Comparison of ENCODE assay signal across 8 cellular contexts in the genomic region with DNA sequence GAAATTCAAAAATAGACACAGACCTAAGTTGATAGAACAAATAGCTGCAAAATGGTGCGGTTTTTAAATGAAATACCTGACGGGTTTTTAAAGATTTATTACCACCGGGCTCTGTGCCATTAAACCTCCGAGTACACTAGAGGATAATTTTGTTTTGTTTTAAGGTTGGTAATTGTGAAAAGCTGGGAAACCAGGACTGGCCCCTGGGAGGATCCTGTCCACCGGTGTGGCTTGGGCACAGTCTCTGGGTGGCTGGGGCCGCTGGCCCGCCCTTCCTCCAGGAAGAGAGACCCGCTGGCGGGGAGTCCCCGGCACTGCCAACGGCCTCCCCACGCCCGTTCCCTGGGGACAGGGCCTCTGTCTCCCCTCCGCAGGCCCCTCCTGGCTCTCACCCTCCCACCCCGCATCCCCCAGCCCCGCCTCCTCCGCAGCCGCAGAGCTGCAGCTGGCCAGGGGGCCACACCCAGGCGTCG. TPM values are rescaled to one million over a fixed set of nuclear protein-coding genes. Genes with fewer than 3 reads are reported as not detected.
DNase-seq lines count a peak whose midpoint lies in the region; ATAC-seq and TF ChIP-seq lines count a peak whose summit lies in the region.

No MANE protein-coding gene starts in this region.

- H4K91ac ChIP-seq in neuronal stem cell (ENCODE audit: low read depth, low read length, poor library complexity) = no peak overlapping the region

- no peaks in the 10 kb centered on the region for H3K9me3 Mint-ChIP-seq in activated CD4-positive, alpha-beta T cell treated with anti-CD3 and anti-CD28 coated beads for 36 hours (ENCODE audit: low read depth)

- POLR2A ChIA-PET in activated CD4-positive, alpha-beta T cell treated with anti-CD3 and anti-CD28 coated beads for 36 hours (lab: Charles Lee) = no interaction called here

- no peak overlapping the region for H2BK5ac ChIP-seq in neuronal stem cell (ENCODE audit: low read length)

- no peak overlapping the region for H3K27ac Mint-ChIP-seq in activated CD4-positive, alpha-beta T cell treated with anti-CD3 and anti-CD28 coated beads for 36 hours

- peak overlapping the region; percentile 68 for H3K4me2 ChIP-seq in neuronal stem cell (ENCODE audit: insufficient read depth, low read length, poor library complexity, severe bottlenecking)

- peak; percentile 18 for ATAC-seq in activated CD4-positive, alpha-beta T cell treated with anti-CD3 and anti-CD28 coated beads for 36 hours
- ATAC-seq in HG02763 (IDR thresholded peaks at IDR 0.05; ENCODE audit: unreplicated experiment) = peak; percentile 41

- H2BK15ac ChIP-seq in neuronal stem cell (ENCODE audit: low read length) = peak overlapping the region; percentile 58

- H3K4me1 ChIP-seq in neuronal stem cell (ENCODE audit: control insufficient read depth in 2 of 2, insufficient read depth in 1 of 2, low read depth in 1 of 2, low read length in 2 of 2) = peaks cover 8 to 16% of the 10 kb centered on the region in 2 donors

- DNase-seq in activated CD4-positive, alpha-beta T cell treated with anti-CD3 and anti-CD28 coated beads for 36 hours = no peak
- DNase-seq in activated CD4-positive, alpha-beta T cell treated with anti-CD3 and anti-CD28 coated beads for 4 hours = no peak
- DNase-seq in OCI-M1 (lab: John Stamatoyannopoulos, UW) (peak; percentile 48), epithelial cell of esophagus (ENCODE audit: low read depth) (no peak), neuronal stem cell (ENCODE audit: low spot score) (no peak), ACHN (no peak), SIG-M5 treated with dmso at 0.1 percent for 504 hours (lab: John Stamatoyannopoulos, UW; ENCODE audit: unreplicated experiment) (no peak)

- no peak overlapping the region for H2BK12ac ChIP-seq in neuronal stem cell (ENCODE audit: low read length)

- no peak overlapping the region for H3K23ac ChIP-seq in neuronal stem cell (ENCODE audit: low read depth, low read length, poor library complexity)

- in situ Hi-C loops in ACHN (cut with HindIII; ENCODE audit: low pct_ligation_motif_present, low pct_unique_long_range_greater_than_20kb, low sequenced_read_pairs) = no loop called here

- H3K27me3 ChIP-seq in neuronal stem cell (ENCODE audit: control insufficient read depth in 3 of 3, insufficient read depth in 3 of 3, low read depth in 1 of 3, low read length in 3 of 3) = peaks cover 22 to 59% (median 50%) of the 10 kb centered on the region in 3 experiments

- H3K9me3 ChIP-seq in neuronal stem cell (replicated peaks in 1 of 2; ENCODE audit: control insufficient read depth in 2 of 2, insufficient read depth in 1 of 2, low read depth in 1 of 2, low read length in 2 of 2) = peaks cover 3 to 8% of the 10 kb centered on the region in 2 donors

- H2AFZ ChIP-seq in neuronal stem cell (ENCODE audit: low read length) = peak overlapping the region; percentile 55

- peak overlapping the region; percentile 61 for H3K4me3 Mint-ChIP-seq in activated CD4-positive, alpha-beta T cell treated with anti-CD3 and anti-CD28 coated beads for 36 hours

- H3K4ac ChIP-seq in neuronal stem cell (ENCODE audit: low read length) = no peak overlapping the region

- no peak overlapping the region for H4K8ac ChIP-seq in neuronal stem cell (ENCODE audit: low read depth, low read length)

- no peak for TF ChIP-seq CTCF in epithelial cell of esophagus (IDR thresholded peaks at IDR 0.05; ENCODE audit: insufficient read depth, low read depth, low read length, missing control alignments)

- H3K4me1 Mint-ChIP-seq in activated CD4-positive, alpha-beta T cell treated with anti-CD3 and anti-CD28 coated beads for 36 hours = peaks cover 6% of the 10 kb centered on the region

- H3K4me3 ChIP-seq in epithelial cell of esophagus (ENCODE audit: low read length) = peak overlapping the region; percentile 47
- peak overlapping the region in 1 of 2 donors; percentile 80 for H3K4me3 ChIP-seq in neuronal stem cell (ENCODE audit: low read length in 2 of 2)

- intact Hi-C loops in activated CD4-positive, alpha-beta T cell treated with anti-CD3 and anti-CD28 coated beads for 36 hours (cut with DNase I, micrococcal nuclease) = loop anchor here in 1 of 2 experiments (2.0 kb wide), 1 partner anchor 20 kb away; no protein-coding TSS in a partner anchor

- no peaks in the 10 kb centered on the region for H3K36me3 ChIP-seq in neuronal stem cell (replicated peaks in 1 of 2; ENCODE audit: control insufficient read depth in 2 of 2, insufficient read depth in 2 of 2, low read length in 2 of 2)

- WGBS in neuronal stem cell (ENCODE audit: extremely low coverage in 2 of 2, insufficient read length in 2 of 2, insufficient replicate concordance in 1 of 2), 2 donors = no CpG with 5 or more reads among the region's 20 CpGs

- H3K79me1 ChIP-seq in neuronal stem cell (ENCODE audit: low read depth, low read length) = no peaks in the 10 kb centered on the region

- H3K9ac ChIP-seq in neuronal stem cell (ENCODE audit: low read depth, low read length, poor library complexity) = peak overlapping the region; percentile 60

- CTCF ChIA-PET in activated CD4-positive, alpha-beta T cell treated with anti-CD3 and anti-CD28 coated beads for 36 hours (lab: Charles Lee) = interaction anchor here (0.6 to 9.8 kb wide), 3 partner anchors 12 to 95 kb away, joined by 4 to 108 read pairs (median 28); no protein-coding TSS in a partner anchor

- no peak overlapping the region for H2AK5ac ChIP-seq in neuronal stem cell (ENCODE audit: low read depth, low read length)

- peak overlapping the region; percentile 85 for H3K18ac ChIP-seq in neuronal stem cell (ENCODE audit: low read length)

- H3K27me3 Mint-ChIP-seq in activated CD4-positive, alpha-beta T cell treated with anti-CD3 and anti-CD28 coated beads for 36 hours = peaks cover 38% of the 10 kb centered on the region

- no peak overlapping the region for H3K14ac ChIP-seq in neuronal stem cell (ENCODE audit: low read length)

- no peak overlapping the region for H2BK120ac ChIP-seq in neuronal stem cell (ENCODE audit: low read depth, low read length)

- no peaks in the 10 kb centered on the region for H3K36me3 Mint-ChIP-seq in activated CD4-positive, alpha-beta T cell treated with anti-CD3 and anti-CD28 coated beads for 36 hours (ENCODE audit: low read depth)

- H3K27ac ChIP-seq in neuronal stem cell (replicated peaks; ENCODE audit: low read length) = no peak overlapping the region

RNA-seq across cellular contexts. Expression of a gene that starts 13.8 kb away (rescaled TPM):
- total RNA-seq in activated CD4-positive, alpha-beta T cell treated with anti-CD3 and anti-CD28 coated beads for 36 hours = not detected
- 0.21 TPM for polyA plus RNA-seq in neuronal stem cell (2013, experiment 1 of 2)
- 0.21 TPM for polyA plus RNA-seq in neuronal stem cell (2013, experiment 2 of 2)

RNA-seq across cellular contexts. Expression of a gene that starts 37.8 kb away (rescaled TPM):
- total RNA-seq in activated CD4-positive, alpha-beta T cell treated with anti-CD3 and anti-CD28 coated beads for 36 hours = not detected
- polyA plus RNA-seq in neuronal stem cell (2013, experiment 1 of 2) = not detected
- 0.11 TPM for polyA plus RNA-seq in neuronal stem cell (2013, experiment 2 of 2)

RNA-seq across cellular contexts. Expression of a gene that starts 37.8 kb away (rescaled TPM):
- not detected for total RNA-seq in activated CD4-positive, alpha-beta T cell treated with anti-CD3 and anti-CD28 coated beads for 36 hours
- 0.07 TPM for polyA plus RNA-seq in neuronal stem cell (2013, experiment 1 of 2)
- 0.07 TPM for polyA plus RNA-seq in neuronal stem cell (2013, experiment 2 of 2)
